In genomic region chr2:216507220-216508143, GRCh38 we compare ENCODE assay signal across 1 cellular context.
TF ChIP-seq lines count a peak whose summit lies in the region.

No MANE protein-coding gene starts in this region.

TF ChIP-seq in A549, 52 proteins besides CTCF, POLR2A, EP300 and RAD21 (continued from another document):
- TF ChIP-seq REST (IDR thresholded peaks at IDR 0.05): no peak
- 0 out of 2 replicates have a peak, but pooled peaks have one; percentile 72 for TF ChIP-seq TFCP2L1 (CRISPR knock-in tag; IDR thresholded peaks at IDR 0.05)
- TF ChIP-seq FOXS1 (CRISPR knock-in tag; IDR thresholded peaks at IDR 0.05): no peak
- no peak for TF ChIP-seq SMC3 (IDR thresholded peaks at IDR 0.05)
- peak; percentile 79 for TF ChIP-seq POLR2AphosphoS2 (conservative IDR thresholded peaks at IDR 0.05; ENCODE audit: low read length)
- no peak for TF ChIP-seq CHD4 (IDR thresholded peaks at IDR 0.05; ENCODE audit: borderline replicate concordance)
- TF ChIP-seq EHMT2 (IDR thresholded peaks at IDR 0.05; ENCODE audit: low read depth): no peak
- TF ChIP-seq JUN (IDR thresholded peaks at IDR 0.05): peak in 1 of 2 experiments; percentile 32; a peak in 1 of 5 replicates
- no peak for TF ChIP-seq CBX8 (IDR thresholded peaks at IDR 0.05)
